ENCODE assay signal across 22 cellular contexts in the genomic region with DNA sequence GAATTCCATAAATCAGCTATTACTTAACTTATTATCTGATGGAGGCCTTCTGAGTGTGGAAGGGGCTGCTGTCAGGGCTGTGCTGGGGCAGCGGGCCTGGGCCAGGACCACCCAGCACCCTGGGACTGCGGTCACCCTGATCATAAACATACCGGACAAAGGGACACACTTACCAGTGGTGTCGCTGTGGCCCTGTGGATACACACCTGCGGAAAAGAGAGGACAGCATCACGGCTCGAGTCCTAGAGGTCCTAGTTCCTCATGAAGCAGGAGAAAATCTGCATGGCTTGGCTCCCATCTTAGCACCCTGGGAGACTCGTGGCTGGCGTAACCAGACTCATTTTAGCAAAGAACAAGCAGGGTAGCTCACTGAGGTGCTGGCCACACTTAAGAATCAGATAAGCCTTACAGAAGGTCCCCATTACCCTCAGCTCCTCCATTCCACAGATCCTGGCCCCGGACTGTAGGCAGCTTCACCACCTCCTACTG. TPM values are rescaled to one million over a fixed set of nuclear protein-coding genes. Genes with fewer than 3 reads are reported as not detected.
DNase-seq lines count a peak whose midpoint lies in the region; ATAC-seq, FAIRE-seq and TF ChIP-seq lines count a peak whose summit lies in the region.
"Had no signal": no experiment of that assay in that cellular context is flagged by ENCODE, and none has a peak within 500 bp of the region (broad histone marks: within the 10 kb centered on the region; RNA-seq: fewer than 3 reads in every experiment).

No MANE protein-coding gene starts in this region.

- intact Hi-C loops in HepG2 (cut with micrococcal nuclease; ENCODE audit: unreplicated experiment): no loop called here
- intact Hi-C loops in sigmoid colon (cut with DNase I): no loop called here

- no peak overlapping the region for H3K9ac ChIP-seq in HepG2 (ENCODE audit: insufficient read depth, low read depth, low read length)

- no peak for TF ChIP-seq POLR2A in HepG2 (IDR thresholded peaks at IDR 0.05; ENCODE audit: insufficient read depth in 1 of 2, low read depth in 2 of 2, low read length in 2 of 2)
- no peak for TF ChIP-seq POLR2A in sigmoid colon (IDR thresholded peaks at IDR 0.05)

- H2AFZ ChIP-seq in HepG2 (ENCODE audit: low read length): no peak overlapping the region

- DNase-seq in activated effector memory CD4-positive, alpha-beta T cell treated with anti-CD3 and anti-CD28 coated beads, Interleukin-2, amount 50 U/mL, for 16 hours: peak; percentile 31
- DNase-seq in activated effector memory CD4-positive, alpha-beta T cell treated with Interleukin-2 at 50 U/mL for 16 hours: no peak
- DNase-seq in WERI-Rb-1 (no peak), HepG2 (ENCODE audit: low spot score) (no peak), sigmoid colon (peak; percentile 48), dermis blood vessel endothelial cell (no peak)
- DNase-seq in stimulated activated CD8-positive, alpha-beta memory T cell treated with anti-CD3 and anti-CD28 coated beads, Interleukin-4, amount 100 ng/mL, for 48 hours: no peak
- DNase-seq in stimulated activated naive CD8-positive, alpha-beta T cell treated with anti-CD3 and anti-CD28 coated beads, Interleukin-15, amount 100 ng/mL, for 72 hours: no peak
- DNase-seq: BE2C; CD4-positive, CD25-positive, alpha-beta regulatory T cell; DMS153; GOT3; HFFc6; KBM-7; NCI-H1694 treated with DMSO at 0.1 percent for 48 hours; NCI-H510A; NCI-H748 treated with DMSO at 0.1 percent for 48 hours; SJCRH30 had no signal

- no peak for TF ChIP-seq RAD21 in HepG2 (CRISPR knock-in tag; IDR thresholded peaks at IDR 0.05)

- H3K9me3 ChIP-seq in WERI-Rb-1 (ENCODE audit: severe bottlenecking) (no peaks in the 10 kb centered on the region), HepG2 (ENCODE audit: low read length) (no peaks in the 10 kb centered on the region), sigmoid colon (no peaks in the 10 kb centered on the region)
- H3K9me3 ChIP-seq: BE2C, Caco-2, SJCRH30 had no signal

- ATAC-seq in HepG2: peak; percentile 86
- no peak for ATAC-seq in stimulated activated naive CD8-positive, alpha-beta T cell treated with anti-CD3 and anti-CD28 coated beads, Interleukin-15, amount 100 ng/mL, for 72 hours

- H3K27ac Mint-ChIP-seq in stimulated activated naive CD8-positive, alpha-beta T cell treated with anti-CD3 and anti-CD28 coated beads, Interleukin-15, amount 100 ng/mL, for 72 hours: peak overlapping the region in 1 of 2 donors; percentile 30
- H3K27ac Mint-ChIP-seq: CD4-positive, CD25-positive, alpha-beta regulatory T cell had no signal

- in situ Hi-C loops in HepG2 (cut with HindIII; ENCODE audit: extremely low pct_ligation_motif_present, low pct_unique_long_range_greater_than_20kb): no loop called here

- no peak overlapping the region for H3K4me3 ChIP-seq in WERI-Rb-1 (ENCODE audit: low read depth, low read length)
- H3K4me3 ChIP-seq in HepG2 (replicated peaks in 1 of 3; ENCODE audit: insufficient read depth in 1 of 3, low read depth in 2 of 3, low read length in 3 of 3): no peak overlapping the region
- H3K4me3 ChIP-seq in sigmoid colon: no peak overlapping the region
- H3K4me3 ChIP-seq: SJCRH30 had no signal

- no peak overlapping the region for H3K27ac ChIP-seq in WERI-Rb-1
- no peak overlapping the region for H3K27ac ChIP-seq in HepG2 (ENCODE audit: extremely low read length, insufficient read depth, low read length)
- H3K27ac ChIP-seq in sigmoid colon: no peak overlapping the region
- H3K27ac ChIP-seq: SJCRH30 had no signal

- H3K9me3 Mint-ChIP-seq in stimulated activated naive CD8-positive, alpha-beta T cell treated with anti-CD3 and anti-CD28 coated beads, Interleukin-15, amount 100 ng/mL, for 72 hours: no peaks in the 10 kb centered on the region
- H3K9me3 Mint-ChIP-seq: CD4-positive, CD25-positive, alpha-beta regulatory T cell; HFFc6 had no signal

- H3K36me3 ChIP-seq in WERI-Rb-1 (no peaks in the 10 kb centered on the region), HepG2 (replicated peaks in 1 of 2; ENCODE audit: control insufficient read depth in 1 of 2, insufficient read depth in 2 of 2, low read length in 2 of 2) (no peaks in the 10 kb centered on the region), sigmoid colon (peaks cover 0 to 10% (median 0%) of the 10 kb centered on the region in 4 donors)
- H3K36me3 ChIP-seq: BE2C, SJCRH30 had no signal

- no peaks in the 10 kb centered on the region for H3K4me1 Mint-ChIP-seq in stimulated activated naive CD8-positive, alpha-beta T cell treated with anti-CD3 and anti-CD28 coated beads, Interleukin-15, amount 100 ng/mL, for 72 hours
- H3K4me1 Mint-ChIP-seq: CD4-positive, CD25-positive, alpha-beta regulatory T cell had no signal

- no peak for TF ChIP-seq EP300 in HepG2 (IDR thresholded peaks at IDR 0.05; ENCODE audit: low read depth in 2 of 2, low read length in 2 of 2)
- TF ChIP-seq EP300 in HepG2 (CRISPR knock-in tag; IDR thresholded peaks at IDR 0.05; ENCODE audit: borderline replicate concordance): no peak
- TF ChIP-seq EP300 in sigmoid colon (IDR thresholded peaks at IDR 0.05): no peak

- no peaks in the 10 kb centered on the region for H3K4me1 ChIP-seq in HepG2 (ENCODE audit: insufficient read depth, low read length)
- no peaks in the 10 kb centered on the region for H3K4me1 ChIP-seq in sigmoid colon
- H3K4me1 ChIP-seq: BE2C, Caco-2, SJCRH30 had no signal

- 35% methylated on average over 5 of the region's 10 CpGs for WGBS in HepG2 (ENCODE audit: low lambda C conversion rate)
- 93 to 97% methylated on average over 10 of the region's 10 CpGs for WGBS in sigmoid colon, 2 donors

- no peaks in the 10 kb centered on the region for H3K27me3 Mint-ChIP-seq in stimulated activated naive CD8-positive, alpha-beta T cell treated with anti-CD3 and anti-CD28 coated beads, Interleukin-15, amount 100 ng/mL, for 72 hours
- H3K27me3 Mint-ChIP-seq: CD4-positive, CD25-positive, alpha-beta regulatory T cell had no signal

- H3K4me2 ChIP-seq in HepG2 (ENCODE audit: low read depth, low read length): no peak overlapping the region

- POLR2A ChIA-PET in HepG2 (lab: Yijun Ruan, JAX): no interaction called here

- CTCF ChIA-PET in HepG2 (lab: Yijun Ruan, JAX; ENCODE audit: low intra/inter-chr PET ratio, low total read pairs): no interaction called here

- no TSS peak for BruUV-seq in HepG2 (replicated peaks; lab: Mats Ljungman, UMichigan)

- no peak overlapping the region for H3K4me3 Mint-ChIP-seq in stimulated activated naive CD8-positive, alpha-beta T cell treated with anti-CD3 and anti-CD28 coated beads, Interleukin-15, amount 100 ng/mL, for 72 hours
- H3K4me3 Mint-ChIP-seq: CD4-positive, CD25-positive, alpha-beta regulatory T cell; HFFc6 had no signal

- H4K20me1 ChIP-seq in HepG2 (ENCODE audit: insufficient read depth, low read length): no peaks in the 10 kb centered on the region

- no peaks in the 10 kb centered on the region for H3K79me2 ChIP-seq in HepG2 (ENCODE audit: insufficient read depth, low read length)

- 0 out of 2 replicates have a peak, but pooled peaks have one; percentile 8 for TF ChIP-seq CTCF in WERI-Rb-1 (IDR thresholded peaks at IDR 0.05; ENCODE audit: low read depth, low read length)
- peak; percentile 62 for TF ChIP-seq CTCF in HepG2 (CRISPR knock-in tag; IDR thresholded peaks at IDR 0.05)
- TF ChIP-seq CTCF in sigmoid colon (IDR thresholded peaks at IDR 0.05): no peak

- peak; percentile 18 for FAIRE-seq in HepG2 (lab: Jason Lieb, UNC)
- FAIRE-seq: A204.1, GM12891, GM18507 had no signal

- peaks cover 20% of the 10 kb centered on the region for H3K27me3 ChIP-seq in WERI-Rb-1 (ENCODE audit: insufficient read depth, low read depth, severe bottlenecking)
- H3K27me3 ChIP-seq in HepG2 (ENCODE audit: control insufficient read depth in 1 of 2, insufficient read depth in 2 of 2, low read length in 2 of 2): peaks cover 0 to 3% of the 10 kb centered on the region in 2 experiments; a peak in 2 of 5 replicates
- H3K27me3 ChIP-seq in sigmoid colon: no peaks in the 10 kb centered on the region
- H3K27me3 ChIP-seq: BE2C, SJCRH30 had no signal

TF ChIP-seq in HepG2, 621 proteins besides CTCF, POLR2A, EP300 and RAD21:
- TF ChIP-seq SRY (CRISPR knock-in tag; IDR thresholded peaks at IDR 0.05) (no peak), SIX4 (CRISPR knock-in tag; IDR thresholded peaks at IDR 0.05) (no peak), ZNF782 (CRISPR knock-in tag; IDR thresholded peaks at IDR 0.05; ENCODE audit: borderline replicate concordance) (no peak), CREM (IDR thresholded peaks at IDR 0.05) (no peak), CREM (CRISPR knock-in tag; IDR thresholded peaks at IDR 0.05) (no peak), STAG1 (CRISPR knock-in tag; IDR thresholded peaks at IDR 0.05) (peak; percentile 59)
TF ChIP-seq in HepG2: peak in this region for 1.

RNA-seq across cellular contexts. Expression of a gene that starts 17.7 kb away (rescaled TPM):
- total RNA-seq in HepG2 (2016; rRNA removed; fragmentation: Illumina TruSeq; extraction: Trizol) (0.53 and 0.66 TPM in 2 replicates), sigmoid colon (10 to 100 TPM; 11.0 to 16.4 (median 13.9) TPM), dermis blood vessel endothelial cell (13.9 and 15.7 TPM in 2 replicates)
- 0.30 TPM in 1 of 2 replicates, not detected in the other for total RNA-seq in HepG2 (2016; cell fraction: cytosol; rRNA removed; fragmentation: Illumina TruSeq; extraction: Trizol; ENCODE audit: low read depth)
- 0.49 and 0.67 TPM in 2 replicates for total RNA-seq in HepG2 (2016; cell fraction: insoluble cytoplasmic fraction; rRNA removed; fragmentation: Illumina TruSeq; extraction: Trizol)
- total RNA-seq in HepG2 (2016; cell fraction: membrane; rRNA removed; fragmentation: Illumina TruSeq; extraction: Trizol): 0.43 and 0.55 TPM in 2 replicates
- 0.37 TPM in 1 of 2 replicates, not detected in the other for total RNA-seq in HepG2 (2016; cell fraction: nucleus; rRNA removed; fragmentation: Illumina TruSeq; extraction: Trizol)
- polyA plus RNA-seq in HepG2 (2011; rRNA removed) (0.77 and 0.85 TPM in 2 replicates), sigmoid colon (10 to 100 TPM in 2 of 3 donors, 1 to 10 TPM in 1; 5.5 to 23.7 (median 16.8) TPM)
- polyA plus RNA-seq in HepG2 (2011; cell fraction: cytosol; rRNA removed): 0.39 and 0.58 TPM in 2 replicates
- 0.48 and 0.50 TPM in 2 replicates for polyA plus RNA-seq in HepG2 (2011; cell fraction: nucleus; rRNA removed)
- 0.27 TPM in 1 of 2 replicates, not detected in the other for polyA plus RNA-seq in HepG2 (2012)
- polyA plus RNA-seq in HepG2 (2016; cell fraction: cytosol; fragmentation: Illumina TruSeq; extraction: Trizol; ENCODE audit: low read depth): 0.33 and 0.44 TPM in 2 replicates
- 0.43 and 0.53 TPM in 2 replicates for polyA plus RNA-seq in HepG2 (2016; cell fraction: insoluble cytoplasmic fraction; fragmentation: Illumina TruSeq; extraction: Trizol; ENCODE audit: low read depth)
- polyA plus RNA-seq in HepG2 (2016; cell fraction: membrane; fragmentation: Illumina TruSeq; extraction: Trizol; ENCODE audit: low read depth): 0.45 and 0.56 TPM in 2 replicates
- 0.68 and 0.77 TPM in 2 replicates for polyA plus RNA-seq in HepG2 (2016; cell fraction: nucleus; fragmentation: Illumina TruSeq; extraction: Trizol; ENCODE audit: insufficient read depth, low read depth)
- 1.1 and 4.7 TPM in 2 replicates for polyA minus RNA-seq in HepG2 (2011; rRNA and poly(A)+ RNA removed; ENCODE audit: low replicate concordance)
- not detected in 2 replicates for polyA minus RNA-seq in HepG2 (2011; cell fraction: cytosol; rRNA and poly(A)+ RNA removed)
- polyA minus RNA-seq in HepG2 (2011; cell fraction: nucleus; rRNA and poly(A)+ RNA removed): not detected in 2 replicates
- total RNA-seq: SJCRH30 had no signal

Comparison
In these comparisons a context has a peak if more than half of its experiments do, and no peak if none do; other contexts are left out.
1. DNase-seq: peak in activated effector memory CD4-positive, alpha-beta T cell treated with anti-CD3 and anti-CD28 coated beads, Interleukin-2, amount 50 U/mL, for 16 hours (single experiment) and sigmoid colon (single experiment); none in activated effector memory CD4-positive, alpha-beta T cell treated with Interleukin-2 at 50 U/mL for 16 hours (single experiment), WERI-Rb-1 (single experiment), HepG2 (single experiment), stimulated activated CD8-positive, alpha-beta memory T cell treated with anti-CD3 and anti-CD28 coated beads, Interleukin-4, amount 100 ng/mL, for 48 hours (single experiment), dermis blood vessel endothelial cell (single experiment) and stimulated activated naive CD8-positive, alpha-beta T cell treated with anti-CD3 and anti-CD28 coated beads, Interleukin-15, amount 100 ng/mL, for 72 hours (0 of 2).
2. CTCF ChIP-seq: peak in WERI-Rb-1 (single experiment) and HepG2 (single experiment); none in sigmoid colon (0 of 4).